26 cellular contexts compared by ENCODE assay signal in genomic region chr1:27981146-27981545, GRCh38. TPM values are rescaled to one million over a fixed set of nuclear protein-coding genes. Genes with fewer than 3 reads are reported as not detected.
A peak's percentile ranks its signal among the peaks of the same experiment; 100 is the strongest.
DNase-seq lines count a peak whose midpoint lies in the region; ATAC-seq, FAIRE-seq and TF ChIP-seq lines count a peak whose summit lies in the region.
"Had no signal": no experiment of that assay in that cellular context is flagged by ENCODE, and none has a peak within 500 bp of the region (broad histone marks: within the 10 kb centered on the region; RNA-seq: fewer than 3 reads in every experiment).

No MANE protein-coding gene starts in this region.

- TF ChIP-seq RAD21 in K562 (CRISPR knock-in tag; conservative IDR thresholded peaks at IDR 0.05 in 1 of 2, IDR thresholded peaks at IDR 0.05 in 1 of 2), result no peak

- H3K4me3 ChIP-seq in K562, result no peak overlapping the region
- H3K4me3 ChIP-seq: adrenal gland had no signal

- peaks cover 30% of the 10 kb centered on the region for H3K36me3 ChIP-seq in K562 (ENCODE audit: control insufficient read depth, insufficient read depth, low read length)

- no peaks in the 10 kb centered on the region for H4K20me1 ChIP-seq in K562 (replicated peaks; ENCODE audit: control insufficient read depth, insufficient read depth, low read length)

- no peak for TF ChIP-seq POLR2A in K562 (conservative IDR thresholded peaks at IDR 0.05)

- peak; percentile 14; the same call in 1 of the 3 replicates for ATAC-seq in K562
- ATAC-seq in GM21786 (IDR thresholded peaks at IDR 0.05; ENCODE audit: unreplicated experiment), result no peak
- ATAC-seq in HG02870 (IDR thresholded peaks at IDR 0.05; ENCODE audit: unreplicated experiment), result no peak
- ATAC-seq: activated CD4-positive, alpha-beta T cell treated with anti-CD3 and anti-CD28 coated beads for 36 hours; HepG2; left cardiac atrium; stimulated activated naive CD8-positive, alpha-beta T cell treated with anti-CD3 and anti-CD28 coated beads, Interleukin-15, Interleukin-2, amounts not matched to agents 100 U/mL and 50 U/mL, for 24 hours had no signal

- DNase-seq in Ammon's horn (ENCODE audit: low spot score), result peak; percentile 86
- peak; percentile 49 for DNase-seq in G401 (ENCODE audit: low spot score)
- DNase-seq in K562 (ENCODE audit: extremely low read depth in 1 of 4, low spot score in 3 of 4), result peak in 1 of 4 experiments; percentile 3
- DNase-seq in ACHN, result no peak
- no peak for DNase-seq in NK-92 treated with Interleukin-12 subunit alpha and Interleukin-12 subunit beta, amount 100 ng/mL, for 24 hours (lab: John Stamatoyannopoulos, UW)
- DNase-seq: activated CD4-positive, alpha-beta T cell treated with anti-CD3 and anti-CD28 coated beads for 36 hours; activated gamma-delta T cell; adrenal gland; effector CD8-positive, alpha-beta T cell; HCEC 1CT; left cardiac atrium; midbrain; NCI-H1105; NCI-H2029 treated with DMSO at 0.1 percent for 48 hours; NCI-H510A; small intestine; stimulated activated CD4-positive, alpha-beta T cell treated with anti-CD3 and anti-CD28 coated beads, Interleukin-2, amount 100 ng/mL, for 48 hours; stimulated activated naive CD8-positive, alpha-beta T cell treated with anti-CD3 and anti-CD28 coated beads, Interleukin-15, Interleukin-2, amounts not matched to agents 100 U/mL and 50 U/mL, for 24 hours; T1000; trophoblast cell had no signal

- FAIRE-seq in K562 (lab: Jason Lieb, UNC), result no peak
- FAIRE-seq: HepG2, small intestine had no signal

- no peak for TF ChIP-seq EP300 in K562 (IDR thresholded peaks at IDR 0.05; ENCODE audit: low read length)

- H3K4me2 ChIP-seq in K562 (ENCODE audit: insufficient read depth, low read length), result no peak overlapping the region

- no peak overlapping the region for H2AFZ ChIP-seq in K562 (ENCODE audit: low read depth, low read length)

- H3K27me3 ChIP-seq in K562 (ENCODE audit: control insufficient read depth in 2 of 2, insufficient read depth in 2 of 2, low read length in 2 of 2) (no peaks in the 10 kb centered on the region), layer of hippocampus (ENCODE audit: control insufficient read depth, insufficient read depth, low read length) (no peaks in the 10 kb centered on the region)
- H3K27me3 ChIP-seq: adrenal gland had no signal

- intact Hi-C loops in K562 (cut with micrococcal nuclease), result no loop called here

- WGBS in K562 (ENCODE audit: insufficient coverage, low coverage, missing lambda C conversion rate), result 68% methylated on average over 3 of the region's 3 CpGs

- H3K79me2 ChIP-seq in K562 (ENCODE audit: control insufficient read depth, insufficient read depth, low read length), result no peaks in the 10 kb centered on the region

- no peak overlapping the region for H3K9ac ChIP-seq in K562 (ENCODE audit: insufficient read depth in 1 of 2, low read depth in 2 of 2, low read length in 2 of 2)

- TF ChIP-seq CTCF in K562 (IDR thresholded peaks at IDR 0.05 in 2 of 3, conservative IDR thresholded peaks at IDR 0.05 in 1 of 3; ENCODE audit: insufficient read depth in 2 of 3, low read depth in 1 of 3, low read length in 3 of 3), result no peak

- in situ Hi-C loops in G401 (cut with HindIII; ENCODE audit: low sequenced_read_pairs) (no loop called here), K562 (cut with MboI) (no loop called here), ACHN (cut with HindIII; ENCODE audit: low pct_ligation_motif_present, low pct_unique_long_range_greater_than_20kb, low sequenced_read_pairs) (no loop called here)

- CTCF ChIA-PET in K562 (lab: Yijun Ruan, JAX; ENCODE audit: low intra/inter-chr PET ratio), result interaction anchor here (2.6 to 2.7 kb wide), 2 partner anchors 41 to 124 kb away, joined by 11 to 44 read pairs; no protein-coding TSS in a partner anchor

- H3K9me1 ChIP-seq in K562 (ENCODE audit: control insufficient read depth, insufficient read depth, low read length), result no peaks in the 10 kb centered on the region

- POLR2A ChIA-PET in K562 (lab: Yijun Ruan, JAX), result interaction anchor here (3.0 kb wide), 1 partner anchor 10 kb away, joined by 13 read pairs; no protein-coding TSS in a partner anchor

- BruUV-seq in K562 (replicated peaks; lab: Mats Ljungman, UMichigan), result no TSS peak

- peaks cover 5 to 18% of the 10 kb centered on the region in 2 experiments; a peak in 4 of 5 replicates for H3K4me1 ChIP-seq in K562 (replicated peaks in 1 of 2; ENCODE audit: control insufficient read depth in 2 of 2, insufficient read depth in 2 of 2, low read length in 2 of 2)
- H3K4me1 ChIP-seq: adrenal gland had no signal

- no peaks in the 10 kb centered on the region for H3K9me3 ChIP-seq in K562 (replicated peaks; ENCODE audit: control insufficient read depth, insufficient read depth, low read depth, low read length)
- H3K9me3 ChIP-seq: adrenal gland had no signal

- no peak overlapping the region for H3K27ac ChIP-seq in K562 (ENCODE audit: extremely low read depth, low read depth, low read length)
- H3K27ac ChIP-seq in layer of hippocampus (ENCODE audit: low read depth, low read length), result peak overlapping the region; percentile 30
- H3K27ac ChIP-seq: adrenal gland had no signal

TF ChIP-seq in K562, 482 proteins besides CTCF, POLR2A, EP300 and RAD21:
- TF ChIP-seq RFX1 (IDR thresholded peaks at IDR 0.05) (peak; percentile 43; the same call in 1 of the 2 replicates), L3MBTL2 (IDR thresholded peaks at IDR 0.05) (no peak)

RNA-seq across cellular contexts. Expression of gene XKR8, which starts 21.4 kb away (rescaled TPM):
- total RNA-seq in G401 (2014; rRNA removed; shearing (Covaris generic)), result 0.78 TPM in 1 of 2 replicates, not detected in the other
- total RNA-seq in K562 (2011; cell fraction: chromatin; rRNA removed; ENCODE audit: low replicate concordance), result 1.2 and 2.3 TPM in 2 replicates
- 3.8 and 4.8 TPM in 2 replicates for total RNA-seq in K562 (2011; cell fraction: nucleolus; rRNA removed)
- 2.4 and 2.9 TPM in 2 replicates for total RNA-seq in K562 (2011; cell fraction: nucleoplasm; rRNA removed)
- total RNA-seq in K562 (2014; rRNA removed) (0.45 and 0.86 TPM in 2 replicates), K562 (2014; rRNA removed; fragmentation: Illumina TruSeq; extraction: Trizol) (0.58 and 0.99 TPM in 2 replicates), K562 (2015; rRNA removed; fragmentation: Illumina TruSeq; extraction: Trizol) (1.9 and 2.2 TPM in 2 replicates), K562 (2021) (2.5 and 2.8 TPM in 2 replicates)
- polyA plus RNA-seq in K562 (2011; rRNA removed) (1.8 and 3.1 TPM in 2 replicates), K562 (2014; fragmentation: Illumina TruSeq; extraction: Trizol) (1.7 and 2.1 TPM in 2 replicates), K562 (2014; fragmentation: Nextera tagmentation; extraction: Ambion mirVana) (under 1 TPM; 0.49 to 0.73 TPM), K562 (2014; rRNA removed) (1.9 and 2.5 TPM in 2 replicates)
- 2.7 and 4.9 TPM in 2 replicates for polyA plus RNA-seq in K562 (2011; cell fraction: cytosol; rRNA removed)
- 2.5 and 2.6 TPM in 2 replicates for polyA plus RNA-seq in K562 (2011; cell fraction: nucleus; rRNA removed)
- 2.1 and 2.9 TPM in 2 replicates for polyA plus RNA-seq in K562 (2012)
- 1.5 and 1.7 TPM in 2 replicates for polyA minus RNA-seq in K562 (2011; rRNA and poly(A)+ RNA removed)
- polyA minus RNA-seq in K562 (2011; cell fraction: cytosol; rRNA and poly(A)+ RNA removed), result 0.95 and 7.0 TPM in 2 replicates
- polyA minus RNA-seq in K562 (2011; cell fraction: nucleus; rRNA and poly(A)+ RNA removed), result 0.67 and 1.2 TPM in 2 replicates

RNA-seq across cellular contexts. Expression of gene SMPDL3B, which starts 46.3 kb away (rescaled TPM):
- 0.68 and 2.0 TPM in 2 replicates for total RNA-seq in G401 (2014; rRNA removed; shearing (Covaris generic))
- 1.3 and 1.6 TPM in 2 replicates for total RNA-seq in K562 (2011; cell fraction: chromatin; rRNA removed; ENCODE audit: low replicate concordance)
- total RNA-seq in K562 (2011; cell fraction: nucleolus; rRNA removed), result 1.4 and 2.0 TPM in 2 replicates
- 1.1 and 1.6 TPM in 2 replicates for total RNA-seq in K562 (2011; cell fraction: nucleoplasm; rRNA removed)
- total RNA-seq in K562 (2014; rRNA removed), result 0.73 and 0.98 TPM in 2 replicates
- total RNA-seq in K562 (2014; rRNA removed; fragmentation: Illumina TruSeq; extraction: Trizol), result 0.36 and 0.38 TPM in 2 replicates
- 0.07 and 0.11 TPM in 2 replicates for total RNA-seq in K562 (2015; rRNA removed; fragmentation: Illumina TruSeq; extraction: Trizol)
- total RNA-seq in K562 (2021), result 0.74 and 0.98 TPM in 2 replicates
- 0.68 and 1.1 TPM in 2 replicates for polyA plus RNA-seq in K562 (2011; rRNA removed)
- 1.1 and 2.3 TPM in 2 replicates for polyA plus RNA-seq in K562 (2011; cell fraction: cytosol; rRNA removed)
- 0.70 and 1.6 TPM in 2 replicates for polyA plus RNA-seq in K562 (2011; cell fraction: nucleus; rRNA removed)
- 0.30 and 1.1 TPM in 2 replicates for polyA plus RNA-seq in K562 (2012)
- polyA plus RNA-seq in K562 (2014; fragmentation: Illumina TruSeq; extraction: Trizol), result 0.71 and 0.97 TPM in 2 replicates
- under 1 TPM; 0.10 to 0.41 TPM for polyA plus RNA-seq in K562 (2014; fragmentation: Nextera tagmentation; extraction: Ambion mirVana)
- 1.1 and 1.2 TPM in 2 replicates for polyA plus RNA-seq in K562 (2014; rRNA removed)
- polyA minus RNA-seq in K562 (2011; rRNA and poly(A)+ RNA removed), result 0.53 and 0.54 TPM in 2 replicates
- 0.48 TPM in 1 of 2 replicates, not detected in the other for polyA minus RNA-seq in K562 (2011; cell fraction: cytosol; rRNA and poly(A)+ RNA removed)
- polyA minus RNA-seq in K562 (2011; cell fraction: nucleus; rRNA and poly(A)+ RNA removed), result 0.27 and 0.56 TPM in 2 replicates
- total RNA-seq: adrenal gland, glomerular endothelial cell, neural crest cell had no signal

Comparison
In these comparisons a context has a peak if more than half of its experiments do, and no peak if none do; other contexts are left out.
1. DNase-seq: peak in Ammon's horn (single experiment) and G401 (single experiment); none in ACHN (single experiment) and NK-92 treated with Interleukin-12 subunit alpha and Interleukin-12 subunit beta, amount 100 ng/mL, for 24 hours (single experiment).